8 cellular contexts compared by ENCODE assay signal in genomic region chr3:16265455-16265786, GRCh38. TPM values are rescaled to one million over a fixed set of nuclear protein-coding genes. Genes with fewer than 3 reads are reported as not detected.
DNase-seq lines count a peak whose midpoint lies in the region; ATAC-seq, FAIRE-seq and TF ChIP-seq lines count a peak whose summit lies in the region.

No MANE protein-coding gene starts in this region.

- peaks cover 5% of the 10 kb centered on the region for H3K36me3 Mint-ChIP-seq in activated naive CD8-positive, alpha-beta T cell treated with anti-CD3 and anti-CD28 coated beads for 36 hours

- H3K4me3 ChIP-seq in HUES64 (ENCODE audit: low read length): peak overlapping the region; percentile 92
- peak overlapping the region; percentile 92 for H3K4me3 ChIP-seq in iPS-20b (ENCODE audit: low read length)

- H3K36me3 ChIP-seq in HUES64 (ENCODE audit: insufficient read depth, low read length) (peaks cover 20% of the 10 kb centered on the region), iPS-20b (ENCODE audit: insufficient read depth, low read depth, low read length) (peaks cover 26% of the 10 kb centered on the region)

- ATAC-seq in stimulated activated naive CD8-positive, alpha-beta T cell treated with anti-CD3 and anti-CD28 coated beads, Interleukin-15, amount 100 ng/mL, for 72 hours: no peak
- ATAC-seq in left lobe of liver: no peak

- peak overlapping the region; percentile 96 for H3K27ac Mint-ChIP-seq in activated naive CD8-positive, alpha-beta T cell treated with anti-CD3 and anti-CD28 coated beads for 36 hours
- peak overlapping the region; percentile 97 to 98 for H3K27ac Mint-ChIP-seq in stimulated activated naive CD8-positive, alpha-beta T cell treated with anti-CD3 and anti-CD28 coated beads, Interleukin-15, amount 100 ng/mL, for 72 hours

- TF ChIP-seq POLR2A in H54 (IDR thresholded peaks at IDR 0.05; ENCODE audit: low read depth, low read length): no peak

- H3K27me3 ChIP-seq in HUES64 (ENCODE audit: insufficient read depth, low read length) (no peaks in the 10 kb centered on the region), iPS-20b (ENCODE audit: insufficient read depth, low read length) (no peaks in the 10 kb centered on the region)

- intact Hi-C loops in head of caudate nucleus (cut with DNase I): no loop called here

- H3K4me1 Mint-ChIP-seq in activated naive CD8-positive, alpha-beta T cell treated with anti-CD3 and anti-CD28 coated beads for 36 hours: peaks cover 28% of the 10 kb centered on the region
- peaks cover 28% of the 10 kb centered on the region for H3K4me1 Mint-ChIP-seq in stimulated activated naive CD8-positive, alpha-beta T cell treated with anti-CD3 and anti-CD28 coated beads, Interleukin-15, amount 100 ng/mL, for 72 hours

- FAIRE-seq in H54 (lab: Jason Lieb, UNC): no peak

- no peaks in the 10 kb centered on the region for H3K4me1 ChIP-seq in HUES64 (ENCODE audit: insufficient read depth, low read length)
- no peaks in the 10 kb centered on the region for H3K4me1 ChIP-seq in iPS-20b (ENCODE audit: insufficient read depth, low read length)

- DNase-seq in activated naive CD8-positive, alpha-beta T cell treated with anti-CD3 and anti-CD28 coated beads for 36 hours: no peak
- no peak for DNase-seq in stimulated activated naive CD8-positive, alpha-beta T cell treated with anti-CD3 and anti-CD28 coated beads, Interleukin-15, amount 100 ng/mL, for 72 hours
- no peak for DNase-seq in H54 (ENCODE audit: insufficient read length, low spot score)
- no peak for DNase-seq in head of caudate nucleus
- no peak for DNase-seq in GF-D8 (lab: John Stamatoyannopoulos, UW)
- DNase-seq in left lobe of liver (ENCODE audit: low spot score): no peak

- no peaks in the 10 kb centered on the region for H3K9me3 Mint-ChIP-seq in activated naive CD8-positive, alpha-beta T cell treated with anti-CD3 and anti-CD28 coated beads for 36 hours
- H3K9me3 Mint-ChIP-seq in stimulated activated naive CD8-positive, alpha-beta T cell treated with anti-CD3 and anti-CD28 coated beads, Interleukin-15, amount 100 ng/mL, for 72 hours: no peaks in the 10 kb centered on the region

- H3K27me3 Mint-ChIP-seq in activated naive CD8-positive, alpha-beta T cell treated with anti-CD3 and anti-CD28 coated beads for 36 hours: no peaks in the 10 kb centered on the region
- H3K27me3 Mint-ChIP-seq in stimulated activated naive CD8-positive, alpha-beta T cell treated with anti-CD3 and anti-CD28 coated beads, Interleukin-15, amount 100 ng/mL, for 72 hours: no peaks in the 10 kb centered on the region

- peak overlapping the region; percentile 92 for H3K27ac ChIP-seq in HUES64 (ENCODE audit: low read depth, low read length)
- peak overlapping the region; percentile 69 for H3K27ac ChIP-seq in iPS-20b (ENCODE audit: low read length)

- H3K9me3 ChIP-seq in HUES64 (ENCODE audit: insufficient read depth, low read depth, low read length): no peaks in the 10 kb centered on the region
- H3K9me3 ChIP-seq in iPS-20b (ENCODE audit: insufficient read depth, low read depth, low read length): no peaks in the 10 kb centered on the region

- under 1% methylated on average over 4 of the region's 6 CpGs for WGBS in HUES64

- peak overlapping the region; percentile 93 for H3K9ac ChIP-seq in HUES64 (ENCODE audit: low read depth, low read length)
- H3K9ac ChIP-seq in iPS-20b (ENCODE audit: low read depth, low read length): peak overlapping the region; percentile 99

- peak overlapping the region; percentile 90 for H3K4me3 Mint-ChIP-seq in activated naive CD8-positive, alpha-beta T cell treated with anti-CD3 and anti-CD28 coated beads for 36 hours
- H3K4me3 Mint-ChIP-seq in stimulated activated naive CD8-positive, alpha-beta T cell treated with anti-CD3 and anti-CD28 coated beads, Interleukin-15, amount 100 ng/mL, for 72 hours: peak overlapping the region; percentile 88 to 93

RNA-seq across cellular contexts. Expression of gene OXNAD1, which starts 0.4 kb away (rescaled TPM):
- 13.8 TPM for polyA plus RNA-seq in HUES64 (2013, experiment 1 of 2)
- polyA plus RNA-seq in HUES64 (2013, experiment 2 of 2): 15.4 TPM
- 10 to 100 TPM; 37.9 to 41.8 TPM for total RNA-seq in activated naive CD8-positive, alpha-beta T cell treated with anti-CD3 and anti-CD28 coated beads for 36 hours
- total RNA-seq in left lobe of liver: 17.8 TPM

RNA-seq across cellular contexts. Expression of gene DPH3, which starts 0.7 kb away (rescaled TPM):
- 29.6 TPM for polyA plus RNA-seq in HUES64 (2013, experiment 1 of 2)
- polyA plus RNA-seq in HUES64 (2013, experiment 2 of 2): 28.6 TPM
- total RNA-seq in activated naive CD8-positive, alpha-beta T cell treated with anti-CD3 and anti-CD28 coated beads for 36 hours: 10 to 100 TPM; 28.2 to 28.7 TPM
- total RNA-seq in left lobe of liver: 10.9 TPM
